ENCODE assay signal across 5 cellular contexts in genomic region chr1:25300729-25301128, GRCh38. TPM values are rescaled to one million over a fixed set of nuclear protein-coding genes. Genes with fewer than 3 reads are reported as not detected.
"Had no signal": no experiment of that assay in that cellular context is flagged by ENCODE, and none has a peak within 500 bp of the region (broad histone marks: within the 10 kb centered on the region; RNA-seq: fewer than 3 reads in every experiment).

No MANE protein-coding gene starts in this region.

RNA-seq across cellular contexts. Expression of gene RHD, which starts 28.4 kb away (rescaled TPM):
- total RNA-seq: M059J, PC-3, Peyer's patch, SJSA1 had no signal
- polyA plus RNA-seq: SK-N-SH had no signal
